In the genomic region with DNA sequence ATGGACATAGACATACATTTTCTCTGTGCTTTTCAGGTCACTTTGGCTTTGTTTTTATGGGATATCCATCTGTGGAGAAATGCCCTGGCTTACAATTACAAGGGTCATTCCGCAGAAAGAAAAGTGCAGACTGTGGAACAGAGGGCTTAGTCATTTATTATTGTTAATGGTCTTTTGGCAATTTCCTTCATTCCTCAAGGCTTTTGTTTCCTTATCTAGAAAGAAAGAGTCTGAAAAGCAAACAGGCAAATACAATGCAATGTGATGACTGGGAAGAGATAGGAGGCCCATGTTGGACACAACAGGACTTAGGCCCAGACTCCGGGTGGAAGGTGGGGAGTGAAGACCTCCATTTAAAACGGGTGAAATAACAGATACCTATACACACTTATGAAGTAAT, we compare ENCODE assay signal across 19 cellular contexts.
A peak's percentile ranks its signal among the peaks of the same experiment; 100 is the strongest.
DNase-seq lines count a peak whose midpoint lies in the region; ATAC-seq and TF ChIP-seq lines count a peak whose summit lies in the region.
"Had no signal": no experiment of that assay in that cellular context is flagged by ENCODE, and none has a peak within 500 bp of the region (broad histone marks: within the 10 kb centered on the region; RNA-seq: fewer than 3 reads in every experiment).

No MANE protein-coding gene starts in this region.

- H3K79me2 ChIP-seq in fibroblast of lung (ENCODE audit: control insufficient read depth, insufficient read depth, low read length): no peaks in the 10 kb centered on the region

- H3K4ac ChIP-seq in neuronal stem cell (ENCODE audit: low read length): no peak overlapping the region

- H3K4me3 ChIP-seq in fibroblast of lung (replicated peaks in 1 of 4; ENCODE audit: control extremely low read depth in 1 of 4, insufficient read depth in 1 of 4, low read depth in 3 of 4, low read length in 4 of 4) (no peak overlapping the region), neuronal stem cell (ENCODE audit: low read length in 2 of 2) (no peak overlapping the region)
- H3K4me3 ChIP-seq: prostate gland, SK-N-MC had no signal

- no peaks in the 10 kb centered on the region for H4K20me1 ChIP-seq in fibroblast of lung (ENCODE audit: control insufficient read depth, extremely low read depth, insufficient read depth, low read length)

- no peak overlapping the region for H4K91ac ChIP-seq in neuronal stem cell (ENCODE audit: low read depth, low read length, poor library complexity)

- H3K4me2 ChIP-seq in fibroblast of lung (ENCODE audit: extremely low read depth, insufficient read depth, low read length) (no peak overlapping the region), neuronal stem cell (ENCODE audit: insufficient read depth, low read length, poor library complexity, severe bottlenecking) (no peak overlapping the region)

- DNase-seq in AG20443 (ENCODE audit: low spot score) (peak; percentile 24), fibroblast of lung (ENCODE audit: low read depth in 2 of 2) (peak; percentile 62 to 95), neuronal stem cell (ENCODE audit: low spot score) (peak; percentile 3), cortex of kidney (lab: John Stamatoyannopoulos, UW) (no peak), NCI-H1092 (lab: John Stamatoyannopoulos, UW) (no peak), epidermal melanocyte (ENCODE audit: insufficient read length, low spot score) (no peak)
- DNase-seq: activated naive CD4-positive, alpha-beta T cell; BE2C; DMS53; midbrain; NCI-H1417; stimulated activated CD4-positive, alpha-beta T cell treated with anti-CD3 and anti-CD28 coated beads, Interleukin-2, amount 100 ng/mL, for 24 hours; stimulated activated CD8-positive, alpha-beta memory T cell treated with anti-CD3 and anti-CD28 coated beads, Interleukin-4, amount 100 ng/mL, for 48 hours had no signal

- no CpG with 5 or more reads among the region's 3 CpGs for WGBS in neuronal stem cell (ENCODE audit: extremely low coverage in 2 of 2, insufficient read length in 2 of 2, insufficient replicate concordance in 1 of 2), 2 donors

- no peak overlapping the region for H2BK120ac ChIP-seq in neuronal stem cell (ENCODE audit: low read depth, low read length)

- ATAC-seq in SK-N-SH treated with all-trans-retinoic acid at 6 μM for 48 hours (peak; percentile 24; the same call in 1 of the 3 replicates), HG03520 (IDR thresholded peaks at IDR 0.05; ENCODE audit: unreplicated experiment) (no peak)
- ATAC-seq: esophagus mucosa had no signal

- H2AFZ ChIP-seq in fibroblast of lung (ENCODE audit: low read length) (no peak overlapping the region), neuronal stem cell (ENCODE audit: low read length) (no peak overlapping the region)

- H3K9ac ChIP-seq in fibroblast of lung (ENCODE audit: insufficient read depth, low read length): no peak overlapping the region
- H3K9ac ChIP-seq in neuronal stem cell (ENCODE audit: low read depth, low read length, poor library complexity): no peak overlapping the region

- no peak overlapping the region for H4K8ac ChIP-seq in neuronal stem cell (ENCODE audit: low read depth, low read length)

- TF ChIP-seq CTCF in fibroblast of lung (conservative IDR thresholded peaks at IDR 0.05 in 1 of 2, IDR thresholded peaks at IDR 0.05 in 1 of 2; ENCODE audit: low read depth in 1 of 2, low read length in 2 of 2): no peak

- H3K18ac ChIP-seq in neuronal stem cell (ENCODE audit: low read length): no peak overlapping the region

- H3K36me3 ChIP-seq in fibroblast of lung (ENCODE audit: control insufficient read depth, insufficient read depth, low read length): no peaks in the 10 kb centered on the region
- H3K36me3 ChIP-seq in neuronal stem cell (replicated peaks in 1 of 2; ENCODE audit: control insufficient read depth in 2 of 2, insufficient read depth in 2 of 2, low read length in 2 of 2): no peaks in the 10 kb centered on the region
- H3K36me3 ChIP-seq: BE2C, prostate gland had no signal

- H2BK15ac ChIP-seq in neuronal stem cell (ENCODE audit: low read length): no peak overlapping the region

- H3K27me3 ChIP-seq in fibroblast of lung (ENCODE audit: control insufficient read depth, insufficient read depth, low read length) (no peaks in the 10 kb centered on the region), neuronal stem cell (ENCODE audit: control insufficient read depth in 3 of 3, insufficient read depth in 3 of 3, low read depth in 1 of 3, low read length in 3 of 3) (no peaks in the 10 kb centered on the region)
- H3K27me3 ChIP-seq: BE2C had no signal

- no peaks in the 10 kb centered on the region for H3K79me1 ChIP-seq in neuronal stem cell (ENCODE audit: low read depth, low read length)

- no peak overlapping the region for H3K23ac ChIP-seq in neuronal stem cell (ENCODE audit: low read depth, low read length, poor library complexity)

- H3K27ac ChIP-seq in fibroblast of lung (ENCODE audit: insufficient read depth, low read length) (no peak overlapping the region), neuronal stem cell (replicated peaks; ENCODE audit: low read length) (no peak overlapping the region)
- H3K27ac ChIP-seq: prostate gland, SK-N-MC, VCaP had no signal

- H3K9me3 ChIP-seq in fibroblast of lung (ENCODE audit: control insufficient read depth, insufficient read depth, low read depth, low read length): no peaks in the 10 kb centered on the region
- H3K9me3 ChIP-seq in neuronal stem cell (replicated peaks in 1 of 2; ENCODE audit: control insufficient read depth in 2 of 2, insufficient read depth in 1 of 2, low read depth in 1 of 2, low read length in 2 of 2): peaks cover 0 to 3% of the 10 kb centered on the region in 2 donors
- H3K9me3 ChIP-seq: BE2C, prostate gland had no signal

- H3K4me1 ChIP-seq in fibroblast of lung (ENCODE audit: control insufficient read depth, extremely low read depth, insufficient read depth, low read length) (no peaks in the 10 kb centered on the region), neuronal stem cell (ENCODE audit: control insufficient read depth in 2 of 2, insufficient read depth in 1 of 2, low read depth in 1 of 2, low read length in 2 of 2) (peaks cover 0 to 2% of the 10 kb centered on the region in 2 donors)
- H3K4me1 ChIP-seq: BE2C, prostate gland had no signal

- no peak overlapping the region for H3K14ac ChIP-seq in neuronal stem cell (ENCODE audit: low read length)

- no peak overlapping the region for H2AK5ac ChIP-seq in neuronal stem cell (ENCODE audit: low read depth, low read length)

- no peak overlapping the region for H2BK5ac ChIP-seq in neuronal stem cell (ENCODE audit: low read length)

- H2BK12ac ChIP-seq in neuronal stem cell (ENCODE audit: low read length): no peak overlapping the region

TF ChIP-seq in SK-N-SH treated with all-trans-retinoic acid at 6 μM for 48 hours, 23 proteins besides CTCF, POLR2A, EP300 and RAD21:
- TF ChIP-seq PPARA (CRISPR knock-in tag; IDR thresholded peaks at IDR 0.05; ENCODE audit: borderline replicate concordance) (no peak), ZFP30 (CRISPR knock-in tag; IDR thresholded peaks at IDR 0.05) (no peak), ZNF70 (CRISPR knock-in tag; IDR thresholded peaks at IDR 0.05) (no peak), ARNTL (CRISPR knock-in tag; IDR thresholded peaks at IDR 0.05; ENCODE audit: borderline replicate concordance, low read depth) (no peak), OSR1 (CRISPR knock-in tag; IDR thresholded peaks at IDR 0.05) (no peak), ISL1 (CRISPR knock-in tag; IDR thresholded peaks at IDR 0.05) (peak; percentile 50; the same call in 1 of the 2 replicates)
- TF ChIP-seq, protein P1, sequence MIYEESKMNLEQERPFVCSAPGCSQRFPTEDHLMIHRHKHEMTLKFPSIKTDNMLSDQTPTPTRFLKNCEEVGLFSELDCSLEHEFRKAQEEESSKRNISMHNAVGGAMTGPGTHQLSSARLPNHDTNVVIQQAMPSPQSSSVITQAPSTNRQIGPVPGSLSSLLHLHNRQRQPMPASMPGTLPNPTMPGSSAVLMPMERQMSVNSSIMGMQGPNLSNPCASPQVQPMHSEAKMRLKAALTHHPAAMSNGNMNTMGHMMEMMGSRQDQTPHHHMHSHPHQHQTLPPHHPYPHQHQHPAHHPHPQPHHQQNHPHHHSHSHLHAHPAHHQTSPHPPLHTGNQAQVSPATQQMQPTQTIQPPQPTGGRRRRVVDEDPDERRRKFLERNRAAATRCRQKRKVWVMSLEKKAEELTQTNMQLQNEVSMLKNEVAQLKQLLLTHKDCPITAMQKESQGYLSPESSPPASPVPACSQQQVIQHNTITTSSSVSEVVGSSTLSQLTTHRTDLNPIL (CRISPR knock-in tag; IDR thresholded peaks at IDR 0.05; ENCODE audit: low read depth): no peak
- TF ChIP-seq, protein P2, sequence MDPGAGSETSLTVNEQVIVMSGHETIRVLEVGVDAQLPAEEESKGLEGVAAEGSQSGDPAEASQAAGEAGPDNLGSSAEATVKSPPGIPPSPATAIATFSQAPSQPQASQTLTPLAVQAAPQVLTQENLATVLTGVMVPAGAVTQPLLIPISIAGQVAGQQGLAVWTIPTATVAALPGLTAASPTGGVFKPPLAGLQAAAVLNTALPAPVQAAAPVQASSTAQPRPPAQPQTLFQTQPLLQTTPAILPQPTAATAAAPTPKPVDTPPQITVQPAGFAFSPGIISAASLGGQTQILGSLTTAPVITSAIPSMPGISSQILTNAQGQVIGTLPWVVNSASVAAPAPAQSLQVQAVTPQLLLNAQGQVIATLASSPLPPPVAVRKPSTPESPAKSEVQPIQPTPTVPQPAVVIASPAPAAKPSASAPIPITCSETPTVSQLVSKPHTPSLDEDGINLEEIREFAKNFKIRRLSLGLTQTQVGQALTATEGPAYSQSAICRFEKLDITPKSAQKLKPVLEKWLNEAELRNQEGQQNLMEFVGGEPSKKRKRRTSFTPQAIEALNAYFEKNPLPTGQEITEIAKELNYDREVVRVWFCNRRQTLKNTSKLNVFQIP (CRISPR knock-in tag; IDR thresholded peaks at IDR 0.05; ENCODE audit: borderline replicate concordance, low read depth): no peak

Comparison
In these comparisons a context has a peak if more than half of its experiments do, and no peak if none do; other contexts are left out.
1. DNase-seq: peak in AG20443 (single experiment), fibroblast of lung (2 of 2) and neuronal stem cell (single experiment); none in cortex of kidney (single experiment), NCI-H1092 (single experiment) and epidermal melanocyte (single experiment).